In genomic region chr6:144896296-144896695, GRCh38 we compare ENCODE assay signal across 29 cellular contexts.
DNase-seq lines count a peak whose midpoint lies in the region; ATAC-seq and TF ChIP-seq lines count a peak whose summit lies in the region.
"Had no signal": no experiment of that assay in that cellular context is flagged by ENCODE, and none has a peak within 500 bp of the region (broad histone marks: within the 10 kb centered on the region; RNA-seq: fewer than 3 reads in every experiment).

No MANE protein-coding gene starts in this region.

- no peak for TF ChIP-seq CTCF in IMR-90 (conservative IDR thresholded peaks at IDR 0.05; ENCODE audit: low read depth, low read length)
- no peak for TF ChIP-seq CTCF in WTC11 (IDR thresholded peaks at IDR 0.05)

- intact Hi-C loops in IMR-90 (cut with micrococcal nuclease), result no loop called here
- intact Hi-C loops in CD4-positive, alpha-beta memory T cell (cut with micrococcal nuclease), result no loop called here

- H3K4me1 ChIP-seq in IMR-90 (ENCODE audit: control insufficient read depth, insufficient read depth, low read length) (peaks cover 5% of the 10 kb centered on the region), trophoblast cell (ENCODE audit: control insufficient read depth in 1 of 2, insufficient read depth in 2 of 2, low read length in 2 of 2) (peaks cover 3 to 4% of the 10 kb centered on the region in 2 experiments)
- H3K4me1 ChIP-seq in CD4-positive, alpha-beta memory T cell (ENCODE audit: insufficient read depth, low read length), result no peaks in the 10 kb centered on the region
- H3K4me1 ChIP-seq: ascending aorta, prostate gland, sigmoid colon, stomach had no signal

- peaks cover 2% of the 10 kb centered on the region for H3K36me3 Mint-ChIP-seq in WTC11
- H3K36me3 Mint-ChIP-seq in CD4-positive, alpha-beta memory T cell, result no peaks in the 10 kb centered on the region
- H3K36me3 Mint-ChIP-seq in activated T-cell treated with anti-CD3 and anti-CD28 coated beads, Interleukin-2, amount 50 U/mL, for 72 hours (ENCODE audit: insufficient read depth in 2 of 2), result no peaks in the 10 kb centered on the region
- H3K36me3 Mint-ChIP-seq: activated CD4-positive, alpha-beta memory T cell treated with anti-CD3 and anti-CD28 coated beads for 36 hours; activated naive CD8-positive, alpha-beta T cell; CD8-positive, alpha-beta T cell; neural progenitor cell; type B pancreatic cell had no signal

- H4K91ac ChIP-seq in IMR-90 (ENCODE audit: insufficient read depth, low read depth, low read length) (peak overlapping the region; percentile 19; the same call in 1 of the 2 replicates), trophoblast cell (ENCODE audit: low read depth, low read length) (no peak overlapping the region)

- no peaks in the 10 kb centered on the region for H3K9me3 ChIP-seq in IMR-90 (ENCODE audit: control insufficient read depth, insufficient read depth, low read length)
- H3K9me3 ChIP-seq in trophoblast cell (ENCODE audit: insufficient read depth, low read depth, low read length), result no peaks in the 10 kb centered on the region
- H3K9me3 ChIP-seq in CD4-positive, alpha-beta memory T cell (ENCODE audit: control insufficient read depth in 1 of 2, low read length in 2 of 2), result no peaks in the 10 kb centered on the region
- H3K9me3 ChIP-seq: ascending aorta, prostate gland, sigmoid colon had no signal

- H3K4me3 ChIP-seq in IMR-90 (ENCODE audit: insufficient read depth, low read depth, low read length) (no peak overlapping the region), trophoblast cell (ENCODE audit: low read depth, low read length) (no peak overlapping the region)
- no peak overlapping the region for H3K4me3 ChIP-seq in CD4-positive, alpha-beta memory T cell (ENCODE audit: low read length in 2 of 2)
- H3K4me3 ChIP-seq: ascending aorta, neural progenitor cell, prostate gland, sigmoid colon, stomach had no signal

- H3K27me3 ChIP-seq in IMR-90 (ENCODE audit: control insufficient read depth, insufficient read depth, low read length) (no peaks in the 10 kb centered on the region), trophoblast cell (ENCODE audit: insufficient read depth, low read length) (no peaks in the 10 kb centered on the region)
- no peaks in the 10 kb centered on the region for H3K27me3 ChIP-seq in CD4-positive, alpha-beta memory T cell (ENCODE audit: insufficient read depth, low read length)
- H3K27me3 ChIP-seq: ascending aorta, neural progenitor cell, sigmoid colon, stomach had no signal

- dilution Hi-C loops in IMR-90 (cut with HindIII; ENCODE audit: low sequenced_read_pairs, unreplicated experiment), result no loop called here

- no peak overlapping the region for H2AK9ac ChIP-seq in IMR-90 (replicated peaks; ENCODE audit: low read depth, low read length, poor library complexity)

- no peaks in the 10 kb centered on the region for H3K79me2 ChIP-seq in trophoblast cell (ENCODE audit: control insufficient read depth, insufficient read depth, low read length, poor library complexity)

- no CpG with 5 or more reads among the region's 3 CpGs for WGBS in IMR-90 (ENCODE audit: extremely low coverage in 2 of 2, insufficient read length in 1 of 2), 2 experiments
- no CpG with 5 or more reads among the region's 3 CpGs for WGBS in trophoblast cell (ENCODE audit: extremely low coverage, insufficient coverage, insufficient read length)

- H3K4me2 ChIP-seq in IMR-90 (ENCODE audit: low read depth, low read length), result no peak overlapping the region
- no peak overlapping the region for H3K4me2 ChIP-seq in trophoblast cell (ENCODE audit: low read length)
- H3K4me2 ChIP-seq: neural progenitor cell had no signal

- peaks cover 28% of the 10 kb centered on the region for H3K4me1 Mint-ChIP-seq in WTC11
- H3K4me1 Mint-ChIP-seq in CD4-positive, alpha-beta memory T cell, result peaks cover 0 to 4% (median 0%) of the 10 kb centered on the region in 4 donors
- H3K4me1 Mint-ChIP-seq in activated T-cell treated with anti-CD3 and anti-CD28 coated beads, Interleukin-2, amount 50 U/mL, for 72 hours (ENCODE audit: low read depth), result no peaks in the 10 kb centered on the region

- H4K20me1 ChIP-seq in IMR-90 (ENCODE audit: insufficient read depth, low read length), result no peaks in the 10 kb centered on the region

- H2BK15ac ChIP-seq in IMR-90 (ENCODE audit: low read depth, low read length), result no peak overlapping the region

- POLR2A ChIA-PET in IMR-90 (lab: Charles Lee; ENCODE audit: unreplicated experiment) (no interaction called here), WTC11 (lab: Charles Lee) (no interaction called here)
- POLR2A ChIA-PET in CD4-positive, alpha-beta memory T cell (lab: Charles Lee; ENCODE audit: partially characterized antibody), result no interaction called here

- H2AK5ac ChIP-seq in IMR-90 (ENCODE audit: low read depth, low read length) (peak overlapping the region; percentile 56; the same call in 1 of the 2 replicates), trophoblast cell (ENCODE audit: low read length) (no peak overlapping the region)

- H2BK12ac ChIP-seq in trophoblast cell (ENCODE audit: low read length), result peak overlapping the region; percentile 60

- H3K14ac ChIP-seq in IMR-90 (replicated peaks; ENCODE audit: low read depth, low read length) (0 out of 2 replicates have a peak overlapping the region, but pooled peaks have one; percentile 31), trophoblast cell (ENCODE audit: low read length) (no peak overlapping the region)

- no peaks in the 10 kb centered on the region for H3K79me1 ChIP-seq in IMR-90 (ENCODE audit: low read depth in 1 of 2, low read length in 2 of 2)
- no peaks in the 10 kb centered on the region for H3K79me1 ChIP-seq in trophoblast cell (ENCODE audit: low read length)

- H3K18ac ChIP-seq in IMR-90 (ENCODE audit: low read depth, low read length), result peak overlapping the region; percentile 77; the same call in 1 of the 2 replicates
- H3K18ac ChIP-seq in trophoblast cell (ENCODE audit: low read length), result no peak overlapping the region

- H4K12ac ChIP-seq in trophoblast cell (ENCODE audit: low read depth, low read length), result no peak overlapping the region

- no peak overlapping the region for H3K23ac ChIP-seq in IMR-90 (ENCODE audit: low read depth, low read length)
- no peak overlapping the region for H3K23ac ChIP-seq in trophoblast cell (ENCODE audit: low read length)

- in situ Hi-C loops in IMR-90 (cut with MboI; ENCODE audit: low sequenced_read_pairs), result no loop called here

- CTCF ChIA-PET in IMR-90 (lab: Yijun Ruan, JAX), result interaction anchor here (0.6 to 0.7 kb wide), 2 partner anchors 44 to 311 kb away, joined by 3 to 4 read pairs; no protein-coding TSS in a partner anchor
- CTCF ChIA-PET in WTC11 (lab: Charles Lee), result no interaction called here
- CTCF ChIA-PET in CD4-positive, alpha-beta memory T cell (lab: Charles Lee; ENCODE audit: partially characterized antibody), result no interaction called here

- H3K9me1 ChIP-seq in IMR-90 (ENCODE audit: insufficient read depth, low read length), result peaks cover 3% of the 10 kb centered on the region; the same call in 1 of the 2 replicates

- peak; percentile 9 for DNase-seq in NCI-H1105 treated with DMSO at 0.1 percent for 48 hours (lab: John Stamatoyannopoulos, UW)
- no peak for DNase-seq in NCI-H1105 (lab: John Stamatoyannopoulos, UW)
- no peak for DNase-seq in IMR-90
- no peak for DNase-seq in WTC11 (ENCODE audit: low spot score)
- no peak for DNase-seq in trophoblast cell
- DNase-seq in CD4-positive, alpha-beta memory T cell, result no peak
- DNase-seq in activated T-cell treated with anti-CD3 and anti-CD28 coated beads, Interleukin-2, amount 50 U/mL, for 72 hours, result no peak
- DNase-seq: activated CD4-positive, alpha-beta memory T cell treated with anti-CD3 and anti-CD28 coated beads for 36 hours; activated CD8-positive, alpha-beta memory T cell treated with anti-CD3 and anti-CD28 coated beads, Interleukin-2, amount 50 U/mL, for 48 hours; caudate nucleus; CD8-positive, alpha-beta T cell; GOT3; Karpas-422; kidney glomerular epithelial cell; NCI-H1048; NCI-H524 treated with DMSO at 0.1 percent for 48 hours; sigmoid colon; stimulated activated CD8-positive, alpha-beta memory T cell treated with anti-CD3 and anti-CD28 coated beads, Interleukin-4, amount 100 ng/mL, for 48 hours; stomach; T1000 had no signal

- TF ChIP-seq POLR2A in IMR-90 (IDR thresholded peaks at IDR 0.05; ENCODE audit: low read depth, low read length), result no peak

- peak overlapping the region; percentile 87 for H2BK20ac ChIP-seq in IMR-90 (ENCODE audit: low read depth, low read length)

- H3K9ac ChIP-seq in IMR-90 (ENCODE audit: low read depth, low read length) (no peak overlapping the region), trophoblast cell (ENCODE audit: low read length) (no peak overlapping the region)
- H3K9ac ChIP-seq: neural progenitor cell had no signal

- H3K36me3 ChIP-seq in IMR-90 (ENCODE audit: control insufficient read depth, insufficient read depth, low read length) (no peaks in the 10 kb centered on the region), trophoblast cell (ENCODE audit: control insufficient read depth in 1 of 2, insufficient read depth in 2 of 2, low read length in 2 of 2) (no peaks in the 10 kb centered on the region)
- H3K36me3 ChIP-seq in CD4-positive, alpha-beta memory T cell (ENCODE audit: insufficient read depth, low read length), result no peaks in the 10 kb centered on the region
- H3K36me3 ChIP-seq: ascending aorta, neural progenitor cell, prostate gland, sigmoid colon, stomach had no signal

- H4K8ac ChIP-seq in IMR-90 (ENCODE audit: low read depth in 2 of 2, low read length in 2 of 2) (peak overlapping the region in 1 of 2 experiments; percentile 28; a peak in 2 of 4 replicates), trophoblast cell (ENCODE audit: low read depth, low read length) (no peak overlapping the region)

- peak overlapping the region; percentile 28 for H2BK5ac ChIP-seq in IMR-90 (ENCODE audit: low read depth, low read length, poor library complexity, severe bottlenecking)
- H2BK5ac ChIP-seq in trophoblast cell (ENCODE audit: low read depth, low read length, poor library complexity), result no peak overlapping the region

- peaks cover 45% of the 10 kb centered on the region for H3K27me3 Mint-ChIP-seq in WTC11 (ENCODE audit: low read depth)
- peaks cover 0 to 1% of the 10 kb centered on the region in 2 donors for H3K27me3 Mint-ChIP-seq in CD4-positive, alpha-beta memory T cell
- H3K27me3 Mint-ChIP-seq in activated T-cell treated with anti-CD3 and anti-CD28 coated beads, Interleukin-2, amount 50 U/mL, for 72 hours (ENCODE audit: low read depth), result no peaks in the 10 kb centered on the region
- H3K27me3 Mint-ChIP-seq: dendritic cell treated with granulocyte-macrophage colony-stimulating factor and Interleukin-4, amounts not matched to agents 40 ng/mL and 50 ng/mL, for 4 days had no signal

- H4K5ac ChIP-seq in IMR-90 (ENCODE audit: low read depth, low read length), result no peak overlapping the region

- peak overlapping the region; percentile 81 for H2BK120ac ChIP-seq in IMR-90 (ENCODE audit: low read depth, low read length)
- no peak overlapping the region for H2BK120ac ChIP-seq in trophoblast cell (ENCODE audit: insufficient read depth, low read length, poor library complexity)

- H2AFZ ChIP-seq in IMR-90 (replicated peaks; ENCODE audit: low read length, poor library complexity), result peak overlapping the region; percentile 73
- H2AFZ ChIP-seq in trophoblast cell (ENCODE audit: insufficient read depth, low read length, poor library complexity), result no peak overlapping the region
- H2AFZ ChIP-seq: neural progenitor cell had no signal

- no peak for ATAC-seq in IMR-90 (ENCODE audit: low read depth)
- peak; percentile 56 for ATAC-seq in WTC11
- ATAC-seq in activated T-cell treated with anti-CD3 and anti-CD28 coated beads, Interleukin-2, amount 50 U/mL, for 72 hours (replicated peaks in 1 of 2), result no peak
- no peak for ATAC-seq in HG03378 (IDR thresholded peaks at IDR 0.05; ENCODE audit: unreplicated experiment)
- ATAC-seq: CD8-positive, alpha-beta T cell had no signal

- peak overlapping the region; percentile 13 for H3K27ac Mint-ChIP-seq in WTC11
- no peak overlapping the region for H3K27ac Mint-ChIP-seq in CD4-positive, alpha-beta memory T cell
- H3K27ac Mint-ChIP-seq in activated T-cell treated with anti-CD3 and anti-CD28 coated beads, Interleukin-2, amount 50 U/mL, for 72 hours, result no peak overlapping the region
- H3K27ac Mint-ChIP-seq: activated CD4-positive, alpha-beta memory T cell treated with anti-CD3 and anti-CD28 coated beads for 36 hours; activated naive CD8-positive, alpha-beta T cell; activated T-helper 2 cell treated with anti-CD3 and anti-CD28 coated beads, Interferon-gamma antibody, Interleukin-2, Interleukin-4, amounts not matched to agents 10 μg/mL and 5 μg/mL and 100 μg/mL, durations not matched to agents 14 hours and 24 hours and 36 hours; CD8-positive, alpha-beta T cell; dendritic cell treated with granulocyte-macrophage colony-stimulating factor and Interleukin-4, amounts not matched to agents 40 ng/mL and 50 ng/mL, for 4 days; neural progenitor cell; type B pancreatic cell had no signal

- H3K56ac ChIP-seq in IMR-90 (ENCODE audit: extremely low read depth, insufficient read depth, low read length), result no peak overlapping the region

- H3K4ac ChIP-seq in IMR-90 (ENCODE audit: low read depth, low read length) (peak overlapping the region; percentile 75; the same call in 1 of the 2 replicates), trophoblast cell (ENCODE audit: low read depth, low read length) (no peak overlapping the region)

- peaks cover 7% of the 10 kb centered on the region for H3K9me3 Mint-ChIP-seq in WTC11
- H3K9me3 Mint-ChIP-seq in CD4-positive, alpha-beta memory T cell, result peaks cover 0 to 3% (median 2%) of the 10 kb centered on the region in 8 donors
- no peaks in the 10 kb centered on the region for H3K9me3 Mint-ChIP-seq in activated T-cell treated with anti-CD3 and anti-CD28 coated beads, Interleukin-2, amount 50 U/mL, for 72 hours
- H3K9me3 Mint-ChIP-seq: activated CD4-positive, alpha-beta memory T cell treated with anti-CD3 and anti-CD28 coated beads for 36 hours; activated T-helper 2 cell treated with anti-CD3 and anti-CD28 coated beads, Interferon-gamma antibody, Interleukin-2, Interleukin-4, amounts not matched to agents 10 μg/mL and 5 μg/mL and 100 μg/mL, durations not matched to agents 14 hours and 24 hours and 36 hours; CD8-positive, alpha-beta T cell; dendritic cell treated with granulocyte-macrophage colony-stimulating factor and Interleukin-4, amounts not matched to agents 40 ng/mL and 50 ng/mL, for 4 days had no signal

- TF ChIP-seq RAD21 in IMR-90 (IDR thresholded peaks at IDR 0.05; ENCODE audit: low read length), result no peak

- no TSS peak for BruUV-seq in IMR-90 (replicated peaks; lab: Mats Ljungman, UMichigan)

- H3K27ac ChIP-seq in IMR-90 (ENCODE audit: insufficient read depth, low read length) (no peak overlapping the region), trophoblast cell (ENCODE audit: low read depth, low read length) (no peak overlapping the region)
- no peak overlapping the region for H3K27ac ChIP-seq in CD4-positive, alpha-beta memory T cell (ENCODE audit: low read depth, low read length)
- H3K27ac ChIP-seq: 22Rv1, ascending aorta, neural progenitor cell, prostate gland, sigmoid colon, stomach had no signal

- H3K4me3 Mint-ChIP-seq in WTC11, result no peak overlapping the region
- no peak overlapping the region for H3K4me3 Mint-ChIP-seq in CD4-positive, alpha-beta memory T cell
- H3K4me3 Mint-ChIP-seq in activated T-cell treated with anti-CD3 and anti-CD28 coated beads, Interleukin-2, amount 50 U/mL, for 72 hours, result no peak overlapping the region
- H3K4me3 Mint-ChIP-seq: activated CD4-positive, alpha-beta memory T cell treated with anti-CD3 and anti-CD28 coated beads for 36 hours; activated naive CD8-positive, alpha-beta T cell; CD8-positive, alpha-beta T cell; dendritic cell treated with granulocyte-macrophage colony-stimulating factor and Interleukin-4, amounts not matched to agents 40 ng/mL and 50 ng/mL, for 4 days; neural progenitor cell; type B pancreatic cell had no signal
